In the genomic region with DNA sequence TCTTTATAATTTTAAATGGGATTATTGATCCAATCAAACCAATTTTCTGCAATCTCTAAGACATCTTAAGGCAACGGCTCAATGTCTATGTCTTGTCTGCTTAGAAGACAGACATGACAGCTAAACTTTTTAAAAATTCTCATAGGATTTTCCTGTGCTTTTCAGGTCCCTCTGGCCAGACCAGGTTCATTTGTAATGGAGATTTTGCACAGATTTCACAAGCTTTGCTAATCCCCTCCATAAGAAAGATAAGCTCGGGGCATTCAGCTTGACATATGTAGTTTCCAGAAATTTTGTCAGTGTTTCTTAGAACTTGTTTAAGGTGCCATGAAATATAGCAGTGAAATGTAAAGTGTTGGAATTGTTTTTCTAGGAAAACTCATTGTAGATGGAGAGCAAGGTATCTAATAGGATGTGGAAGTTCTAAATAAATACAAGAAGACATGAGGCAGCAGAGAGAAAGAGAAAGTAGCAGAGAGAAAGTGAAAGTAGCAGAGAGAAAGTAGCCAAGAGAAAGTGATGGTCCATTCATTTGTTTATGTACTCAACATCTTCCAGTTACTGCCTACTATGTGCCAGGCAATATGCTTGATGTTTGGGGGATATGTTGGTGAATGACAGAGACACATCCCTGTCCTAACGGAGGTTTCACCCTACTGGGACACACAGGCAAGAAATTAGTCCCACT, we compare ENCODE assay signal across 18 cellular contexts.
DNase-seq lines count a peak whose midpoint lies in the region; ATAC-seq and TF ChIP-seq lines count a peak whose summit lies in the region.
"Had no signal": no experiment of that assay in that cellular context is flagged by ENCODE, and none has a peak within 500 bp of the region (broad histone marks: within the 10 kb centered on the region; RNA-seq: fewer than 3 reads in every experiment).

No MANE protein-coding gene starts in this region.

- no peak overlapping the region for H3K56ac ChIP-seq in IMR-90 (ENCODE audit: extremely low read depth, insufficient read depth, low read length)

- no peak overlapping the region for H3K14ac ChIP-seq in IMR-90 (replicated peaks; ENCODE audit: low read depth, low read length)

- H2BK120ac ChIP-seq in IMR-90 (ENCODE audit: low read depth, low read length) = no peak overlapping the region

- WGBS in IMR-90 (ENCODE audit: extremely low coverage in 2 of 2, insufficient read length in 1 of 2), 2 experiments = no CpG with 5 or more reads among the region's 3 CpGs

- H2AK5ac ChIP-seq in IMR-90 (ENCODE audit: low read depth, low read length) = no peak overlapping the region

- H2AK9ac ChIP-seq in IMR-90 (replicated peaks; ENCODE audit: low read depth, low read length, poor library complexity) = no peak overlapping the region

- TF ChIP-seq RAD21 in IMR-90 (IDR thresholded peaks at IDR 0.05; ENCODE audit: low read length) = no peak

- no peaks in the 10 kb centered on the region for H3K9me1 ChIP-seq in IMR-90 (ENCODE audit: insufficient read depth, low read length)

- H2BK5ac ChIP-seq in IMR-90 (ENCODE audit: low read depth, low read length, poor library complexity, severe bottlenecking) = no peak overlapping the region

- H4K8ac ChIP-seq in IMR-90 (ENCODE audit: low read depth in 2 of 2, low read length in 2 of 2) = no peak overlapping the region

- CTCF ChIA-PET in IMR-90 (lab: Yijun Ruan, JAX) = no interaction called here

- H3K79me1 ChIP-seq in IMR-90 (ENCODE audit: low read depth in 1 of 2, low read length in 2 of 2) = no peaks in the 10 kb centered on the region

- DNase-seq in DND-41 (no peak), GM20000 (ENCODE audit: low spot score) (peak; percentile 17), IMR-90 (no peak), choroid plexus epithelial cell (ENCODE audit: low read depth) (peak; percentile 5), kidney glomerular epithelial cell (lab: John Stamatoyannopoulos, UW) (no peak), SJCRH30 (no peak)
- DNase-seq: body of pancreas; CD4-positive, alpha-beta memory T cell; colonic mucosa; KG1; natural killer cell; NCI-H1105; sigmoid colon; stimulated activated CD4-positive, alpha-beta T cell treated with anti-CD3 and anti-CD28 coated beads, Interleukin-2, amount 100 ng/mL, for 24 hours; T-cell had no signal

- H3K4me1 ChIP-seq in DND-41 (ENCODE audit: insufficient read depth, low read length) (no peaks in the 10 kb centered on the region), IMR-90 (ENCODE audit: control insufficient read depth, insufficient read depth, low read length) (no peaks in the 10 kb centered on the region), SJCRH30 (no peaks in the 10 kb centered on the region)
- H3K4me1 ChIP-seq: body of pancreas, colonic mucosa, parathyroid adenoma, sigmoid colon had no signal

- no peak for TF ChIP-seq POLR2A in IMR-90 (IDR thresholded peaks at IDR 0.05; ENCODE audit: low read depth, low read length)

- H4K5ac ChIP-seq in IMR-90 (ENCODE audit: low read depth, low read length) = no peak overlapping the region

- ATAC-seq in DND-41 (ENCODE audit: insufficient read depth, low read depth) (peak; percentile 42; the same call in 1 of the 3 replicates), IMR-90 (ENCODE audit: low read depth) (peak; percentile 57), GM18498 (IDR thresholded peaks at IDR 0.05; ENCODE audit: unreplicated experiment) (no peak)
- no peak for ATAC-seq in activated CD4-positive, CD25-positive, alpha-beta regulatory T cell treated with anti-CD3 and anti-CD28 coated beads, Interleukin-2, amount 50 U/mL, for 24 hours
- ATAC-seq: body of pancreas, natural killer cell, T-cell had no signal

- intact Hi-C loops in IMR-90 (cut with micrococcal nuclease) = no loop called here

- H3K36me3 ChIP-seq in DND-41 (ENCODE audit: insufficient read depth, low read length) (no peaks in the 10 kb centered on the region), IMR-90 (ENCODE audit: control insufficient read depth, insufficient read depth, low read length) (no peaks in the 10 kb centered on the region), SJCRH30 (no peaks in the 10 kb centered on the region)
- H3K36me3 ChIP-seq: colonic mucosa, sigmoid colon had no signal

- H3K9me3 ChIP-seq in DND-41 (ENCODE audit: insufficient read depth, low read length, severe bottlenecking) = no peaks in the 10 kb centered on the region
- no peaks in the 10 kb centered on the region for H3K9me3 ChIP-seq in IMR-90 (ENCODE audit: control insufficient read depth, insufficient read depth, low read length)
- H3K9me3 ChIP-seq in SJCRH30 (replicated peaks) = no peaks in the 10 kb centered on the region
- H3K9me3 ChIP-seq: body of pancreas, colonic mucosa, sigmoid colon had no signal

- POLR2A ChIA-PET in IMR-90 (lab: Charles Lee; ENCODE audit: unreplicated experiment) = no interaction called here

- TF ChIP-seq CTCF in DND-41 (IDR thresholded peaks at IDR 0.05; ENCODE audit: borderline replicate concordance, extremely low read depth, low read length, poor library complexity, severe bottlenecking) = no peak
- TF ChIP-seq CTCF in GM20000 (IDR thresholded peaks at IDR 0.05; ENCODE audit: extremely low read depth, missing control alignments) = no peak
- TF ChIP-seq CTCF in IMR-90 (conservative IDR thresholded peaks at IDR 0.05; ENCODE audit: low read depth, low read length) = no peak
- no peak for TF ChIP-seq CTCF in choroid plexus epithelial cell (conservative IDR thresholded peaks at IDR 0.05; ENCODE audit: low read depth, low read length)

- no peaks in the 10 kb centered on the region for H4K20me1 ChIP-seq in DND-41 (ENCODE audit: insufficient read depth, low read length)
- H4K20me1 ChIP-seq in IMR-90 (ENCODE audit: insufficient read depth, low read length) = no peaks in the 10 kb centered on the region

- H3K9ac ChIP-seq in DND-41 (ENCODE audit: low read depth, low read length) (no peak overlapping the region), IMR-90 (ENCODE audit: low read depth, low read length) (no peak overlapping the region)
- H3K9ac ChIP-seq: parathyroid adenoma had no signal

- no peak overlapping the region for H2BK20ac ChIP-seq in IMR-90 (ENCODE audit: low read depth, low read length)

- H3K79me2 ChIP-seq in DND-41 (ENCODE audit: insufficient read depth, low read length) = no peaks in the 10 kb centered on the region
- H3K79me2 ChIP-seq: parathyroid adenoma had no signal

- H3K4me3 ChIP-seq in DND-41 (ENCODE audit: low read depth in 1 of 2, low read length in 2 of 2) = no peak overlapping the region
- peak overlapping the region; percentile 40; the same call in 1 of the 2 replicates for H3K4me3 ChIP-seq in IMR-90 (ENCODE audit: insufficient read depth, low read depth, low read length)
- H3K4me3 ChIP-seq in choroid plexus epithelial cell (ENCODE audit: low read depth, low read length) = no peak overlapping the region
- H3K4me3 ChIP-seq in SJCRH30 = no peak overlapping the region
- H3K4me3 ChIP-seq: body of pancreas, colonic mucosa, sigmoid colon had no signal

- no peaks in the 10 kb centered on the region for H3K27me3 ChIP-seq in DND-41 (ENCODE audit: insufficient read depth, low read length, poor library complexity)
- H3K27me3 ChIP-seq in IMR-90 (ENCODE audit: control insufficient read depth, insufficient read depth, low read length) = peaks cover 2% of the 10 kb centered on the region; the same call in 1 of the 2 replicates
- no peaks in the 10 kb centered on the region for H3K27me3 ChIP-seq in SJCRH30
- H3K27me3 ChIP-seq: body of pancreas, colonic mucosa, sigmoid colon had no signal

- no peak overlapping the region for H3K23ac ChIP-seq in IMR-90 (ENCODE audit: low read depth, low read length)

- H2BK15ac ChIP-seq in IMR-90 (ENCODE audit: low read depth, low read length) = no peak overlapping the region

- no peak overlapping the region for H3K4ac ChIP-seq in IMR-90 (ENCODE audit: low read depth, low read length)

- dilution Hi-C loops in IMR-90 (cut with HindIII; ENCODE audit: low sequenced_read_pairs, unreplicated experiment) = no loop called here

- no peak overlapping the region for H3K18ac ChIP-seq in IMR-90 (ENCODE audit: low read depth, low read length)

- in situ Hi-C loops in IMR-90 (cut with MboI; ENCODE audit: low sequenced_read_pairs) = no loop called here

- no TSS peak for BruUV-seq in IMR-90 (replicated peaks; lab: Mats Ljungman, UMichigan)

- H3K27ac ChIP-seq in DND-41 (ENCODE audit: low read length) (no peak overlapping the region), IMR-90 (ENCODE audit: insufficient read depth, low read length) (no peak overlapping the region), SJCRH30 (no peak overlapping the region)
- H3K27ac ChIP-seq: body of pancreas, colonic mucosa, parathyroid adenoma, sigmoid colon had no signal

- H3K4me2 ChIP-seq in DND-41 (ENCODE audit: insufficient read depth, low read length) = peak overlapping the region; percentile 34; the same call in 1 of the 2 replicates
- H3K4me2 ChIP-seq in IMR-90 (ENCODE audit: low read depth, low read length) = peak overlapping the region; percentile 92

- no peak overlapping the region for H4K91ac ChIP-seq in IMR-90 (ENCODE audit: insufficient read depth, low read depth, low read length)

- H2AFZ ChIP-seq in DND-41 (ENCODE audit: low read depth, low read length) (peak overlapping the region; percentile 10; the same call in 1 of the 2 replicates), IMR-90 (replicated peaks; ENCODE audit: low read length, poor library complexity) (peak overlapping the region; percentile 79)
- H2AFZ ChIP-seq: parathyroid adenoma had no signal

TF ChIP-seq in IMR-90, 13 proteins besides CTCF, POLR2A, EP300 and RAD21 (continues in another document):
- TF ChIP-seq CHD1 (IDR thresholded peaks at IDR 0.05; ENCODE audit: low read depth, low read length) = no peak
- no peak for TF ChIP-seq NFE2L2 (IDR thresholded peaks at IDR 0.05; ENCODE audit: low read depth, low read length)
- TF ChIP-seq FOS (IDR thresholded peaks at IDR 0.05; ENCODE audit: low read depth, low read length) = no peak
- TF ChIP-seq MAZ (IDR thresholded peaks at IDR 0.05; ENCODE audit: borderline replicate concordance, low read depth, low read length) = no peak
- TF ChIP-seq CEBPB (IDR thresholded peaks at IDR 0.05; ENCODE audit: low read depth, low read length) = no peak
- no peak for TF ChIP-seq SMC3 (IDR thresholded peaks at IDR 0.05; ENCODE audit: low read depth, low read length)
- TF ChIP-seq RFX5 (IDR thresholded peaks at IDR 0.05; ENCODE audit: low read depth, low read length) = no peak
- no peak for TF ChIP-seq RCOR1 (IDR thresholded peaks at IDR 0.05; ENCODE audit: insufficient replicate concordance, low read length)
- TF ChIP-seq BHLHE40 (IDR thresholded peaks at IDR 0.05; ENCODE audit: low read depth, low read length) = no peak
- TF ChIP-seq MAFK (IDR thresholded peaks at IDR 0.05; ENCODE audit: low read depth, low read length) = no peak
- TF ChIP-seq USF2 (IDR thresholded peaks at IDR 0.05; ENCODE audit: low read depth, low read length) = no peak

Comparison
In these comparisons a context has a peak if more than half of its experiments do, and no peak if none do; other contexts are left out.
1. ATAC-seq: peak in DND-41 (single experiment) and IMR-90 (single experiment); none in activated CD4-positive, CD25-positive, alpha-beta regulatory T cell treated with anti-CD3 and anti-CD28 coated beads, Interleukin-2, amount 50 U/mL, for 24 hours (0 of 2) and GM18498 (single experiment).
2. DNase-seq: peak in GM20000 (single experiment) and choroid plexus epithelial cell (single experiment); none in DND-41 (single experiment), IMR-90 (single experiment), kidney glomerular epithelial cell (single experiment) and SJCRH30 (0 of 2).